Comparison of ENCODE assay signal across 15 cellular contexts in genomic region chr10:85790155-85790789, GRCh38.
"Had no signal": no experiment of that assay in that cellular context is flagged by ENCODE, and none has a peak within 500 bp of the region (broad histone marks: within the 10 kb centered on the region; RNA-seq: fewer than 3 reads in every experiment).

No MANE protein-coding gene starts in this region.

- H3K9me3 Mint-ChIP-seq: endodermal cell; naive thymus-derived CD8-positive, alpha-beta T cell; neural progenitor cell; stimulated activated memory B cell treated with anti-CD40 and anti-IgM and Interleukin-4, amounts not matched to agents 10 μg/mL and 1 μg/mL and 100 μg/mL, for 72 hours; stimulated activated naive CD8-positive, alpha-beta T cell treated with anti-CD3 and anti-CD28 coated beads, Interleukin-15, Interleukin-2, amounts not matched to agents 100 ng/mL and 50 ng/mL, for 24 hours had no signal

- DNase-seq: effector CD4-positive, alpha-beta T cell; erythroblast; foreskin keratinocyte; head of caudate nucleus; kidney; naive thymus-derived CD8-positive, alpha-beta T cell; occipital lobe; psoas muscle; retina; right lobe of liver; stimulated activated CD4-positive, alpha-beta T cell treated with anti-CD3 and anti-CD28 coated beads, Interleukin-4, amount 100 ng/mL, for 24 hours had no signal

- H3K4me3 Mint-ChIP-seq: endodermal cell; naive thymus-derived CD8-positive, alpha-beta T cell; neural progenitor cell; stimulated activated memory B cell treated with anti-CD40 and anti-IgM and Interleukin-4, amounts not matched to agents 10 μg/mL and 1 μg/mL and 100 μg/mL, for 72 hours; stimulated activated naive CD8-positive, alpha-beta T cell treated with anti-CD3 and anti-CD28 coated beads, Interleukin-15, Interleukin-2, amounts not matched to agents 100 ng/mL and 50 ng/mL, for 24 hours had no signal

- H3K27ac Mint-ChIP-seq: endodermal cell; naive thymus-derived CD8-positive, alpha-beta T cell; stimulated activated memory B cell treated with anti-CD40 and anti-IgM and Interleukin-4, amounts not matched to agents 10 μg/mL and 1 μg/mL and 100 μg/mL, for 72 hours; stimulated activated naive CD8-positive, alpha-beta T cell treated with anti-CD3 and anti-CD28 coated beads, Interleukin-15, Interleukin-2, amounts not matched to agents 100 ng/mL and 50 ng/mL, for 24 hours had no signal

- H3K36me3 Mint-ChIP-seq: naive thymus-derived CD8-positive, alpha-beta T cell; neural progenitor cell; stimulated activated memory B cell treated with anti-CD40 and anti-IgM and Interleukin-4, amounts not matched to agents 10 μg/mL and 1 μg/mL and 100 μg/mL, for 72 hours had no signal

- H3K27me3 Mint-ChIP-seq: stimulated activated naive CD8-positive, alpha-beta T cell treated with anti-CD3 and anti-CD28 coated beads, Interleukin-15, Interleukin-2, amounts not matched to agents 100 ng/mL and 50 ng/mL, for 24 hours had no signal

- H3K4me1 Mint-ChIP-seq: naive thymus-derived CD8-positive, alpha-beta T cell; stimulated activated memory B cell treated with anti-CD40 and anti-IgM and Interleukin-4, amounts not matched to agents 10 μg/mL and 1 μg/mL and 100 μg/mL, for 72 hours had no signal
